ENCODE assay signal across 8 cellular contexts in the genomic region with DNA sequence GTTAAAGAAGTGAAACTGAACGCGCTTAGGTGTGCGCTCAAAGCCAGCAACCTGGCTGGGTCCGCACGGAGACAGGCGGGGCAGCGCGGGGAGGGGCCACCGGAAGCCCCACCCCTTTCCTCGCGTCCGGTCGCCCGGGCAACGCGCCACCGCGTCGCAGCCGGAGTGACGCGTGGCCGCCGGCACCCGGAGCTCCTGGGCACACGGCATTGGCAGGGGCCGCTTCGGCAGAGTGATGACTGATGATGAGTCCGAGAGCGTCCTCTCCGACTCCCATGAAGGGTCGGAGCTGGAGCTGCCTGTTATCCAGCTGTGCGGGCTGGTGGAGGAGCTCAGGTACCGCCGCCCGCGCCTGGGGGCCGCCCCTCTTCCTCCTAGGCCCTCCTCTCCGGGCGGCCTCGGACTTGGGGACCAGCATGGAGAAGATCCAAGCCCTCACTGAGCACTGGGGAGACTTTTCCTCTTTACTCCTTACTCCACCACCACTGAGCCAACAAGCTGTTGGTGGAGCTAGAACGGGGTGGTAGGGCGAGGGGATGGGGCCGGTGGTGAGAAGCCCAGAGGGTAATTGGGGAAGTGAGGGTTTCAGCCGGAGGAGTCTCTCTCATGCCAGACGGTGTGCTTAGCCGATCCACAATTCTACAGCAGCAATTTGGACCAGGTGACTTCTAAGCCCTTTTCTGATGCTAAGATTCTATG. TPM values are rescaled to one million over a fixed set of nuclear protein-coding genes. Genes with fewer than 3 reads are reported as not detected.
DNase-seq lines count a peak whose midpoint lies in the region; ATAC-seq, FAIRE-seq and TF ChIP-seq lines count a peak whose summit lies in the region.

No MANE protein-coding gene starts in this region.

- ATAC-seq in GM18867 (IDR thresholded peaks at IDR 0.05; ENCODE audit: unreplicated experiment) (peak; percentile 86), HG03066 (IDR thresholded peaks at IDR 0.05; ENCODE audit: low read depth, unreplicated experiment) (peak; percentile 86), HepG2 (peak; percentile 94)
- ATAC-seq in activated CD4-positive, alpha-beta T cell treated with anti-CD3 and anti-CD28 coated beads for 36 hours: peak; percentile 98

- H3K4me3 ChIP-seq in coronary artery (peak overlapping the region; percentile 80), HepG2 (replicated peaks in 1 of 3; ENCODE audit: insufficient read depth in 1 of 3, low read depth in 2 of 3, low read length in 3 of 3) (peak overlapping the region; percentile 61 to 79 (median 65); a peak in 5 of 6 replicates)

- DNase-seq in AG08396 (ENCODE audit: low spot score): peak; percentile 94
- peak; percentile 60 for DNase-seq in NCI-H226
- DNase-seq in activated CD4-positive, alpha-beta T cell treated with anti-CD3 and anti-CD28 coated beads for 36 hours: peak; percentile 92
- peak; percentile 83 for DNase-seq in coronary artery (ENCODE audit: low spot score)
- peak; percentile 63 for DNase-seq in HepG2 (ENCODE audit: low spot score)
- peak; percentile 74 for DNase-seq in stimulated activated CD4-positive, alpha-beta T cell treated with anti-CD3 and anti-CD28 coated beads, Interleukin-2, amount 100 ng/mL, for 4 hours (ENCODE audit: low read depth)

- WGBS in HepG2 (ENCODE audit: low lambda C conversion rate): 4% methylated on average over 23 of the region's 47 CpGs

- no peaks in the 10 kb centered on the region for H3K36me3 Mint-ChIP-seq in activated CD4-positive, alpha-beta T cell treated with anti-CD3 and anti-CD28 coated beads for 36 hours (ENCODE audit: low read depth)

- no peak for TF ChIP-seq EP300 in HepG2 (IDR thresholded peaks at IDR 0.05; ENCODE audit: low read depth in 2 of 2, low read length in 2 of 2)
- peak; percentile 25; the same call in 1 of the 2 replicates for TF ChIP-seq EP300 in HepG2 (CRISPR knock-in tag; IDR thresholded peaks at IDR 0.05; ENCODE audit: borderline replicate concordance)

- H3K79me2 ChIP-seq in HepG2 (ENCODE audit: insufficient read depth, low read length): no peaks in the 10 kb centered on the region

- H3K27me3 ChIP-seq in HepG2 (ENCODE audit: control insufficient read depth in 1 of 2, insufficient read depth in 2 of 2, low read length in 2 of 2): peaks cover 2 to 14% of the 10 kb centered on the region in 2 experiments; a peak in 2 of 5 replicates

- H3K27me3 Mint-ChIP-seq in activated CD4-positive, alpha-beta T cell treated with anti-CD3 and anti-CD28 coated beads for 36 hours: no peaks in the 10 kb centered on the region

- H3K4me1 Mint-ChIP-seq in activated CD4-positive, alpha-beta T cell treated with anti-CD3 and anti-CD28 coated beads for 36 hours: peaks cover 8% of the 10 kb centered on the region

- no peak for TF ChIP-seq CTCF in coronary artery (IDR thresholded peaks at IDR 0.05)
- TF ChIP-seq CTCF in HepG2 (CRISPR knock-in tag; IDR thresholded peaks at IDR 0.05): 0 out of 2 replicates have a peak, but pooled peaks have one; percentile 2

- intact Hi-C loops in activated CD4-positive, alpha-beta T cell treated with anti-CD3 and anti-CD28 coated beads for 36 hours (cut with DNase I, micrococcal nuclease): loop anchor here (1.0 to 5.0 kb wide), 11 partner anchors 14 to 714 kb away; a partner anchor contains a TSS
- intact Hi-C loops in HepG2 (cut with micrococcal nuclease; ENCODE audit: unreplicated experiment): no loop called here

- no peak for TF ChIP-seq RAD21 in HepG2 (CRISPR knock-in tag; IDR thresholded peaks at IDR 0.05)

- in situ Hi-C loops in HepG2 (cut with HindIII; ENCODE audit: extremely low pct_ligation_motif_present, low pct_unique_long_range_greater_than_20kb): no loop called here

- POLR2A ChIA-PET in activated CD4-positive, alpha-beta T cell treated with anti-CD3 and anti-CD28 coated beads for 36 hours (lab: Charles Lee): interaction anchor here (0.8 to 1.2 kb wide), 3 partner anchors 120 to 202 kb away, joined by 3 to 7 read pairs (median 3); a partner anchor contains a TSS
- POLR2A ChIA-PET in HepG2 (lab: Yijun Ruan, JAX): interaction anchor here (1.0 kb wide), 1 partner anchor 121 kb away, joined by 3 read pairs; a partner anchor contains a TSS

- H3K9ac ChIP-seq in HepG2 (ENCODE audit: insufficient read depth, low read depth, low read length): peak overlapping the region; percentile 35; the same call in 1 of the 2 replicates

- H4K20me1 ChIP-seq in HepG2 (ENCODE audit: insufficient read depth, low read length): no peaks in the 10 kb centered on the region

- no peaks in the 10 kb centered on the region for H3K9me3 ChIP-seq in HepG2 (ENCODE audit: low read length)

- H3K27ac ChIP-seq in coronary artery (peak overlapping the region; percentile 65 to 66), HepG2 (ENCODE audit: extremely low read length, insufficient read depth, low read length) (no peak overlapping the region)

- TF ChIP-seq POLR2A in HepG2 (IDR thresholded peaks at IDR 0.05; ENCODE audit: insufficient read depth in 1 of 2, low read depth in 2 of 2, low read length in 2 of 2): peak in 1 of 2 experiments; percentile 46; a peak in 1 of 4 replicates

- peaks cover 8% of the 10 kb centered on the region for H3K4me1 ChIP-seq in HepG2 (ENCODE audit: insufficient read depth, low read length)

- H3K27ac Mint-ChIP-seq in activated CD4-positive, alpha-beta T cell treated with anti-CD3 and anti-CD28 coated beads for 36 hours: peak overlapping the region; percentile 85

- peak overlapping the region; percentile 79 for H3K4me2 ChIP-seq in HepG2 (ENCODE audit: low read depth, low read length)

- BruUV-seq in HepG2 (replicated peaks; lab: Mats Ljungman, UMichigan): no TSS peak

- peak; percentile 23 for FAIRE-seq in HepG2 (lab: Jason Lieb, UNC)

- peak overlapping the region; percentile 81 for H3K4me3 Mint-ChIP-seq in activated CD4-positive, alpha-beta T cell treated with anti-CD3 and anti-CD28 coated beads for 36 hours

- no peaks in the 10 kb centered on the region for H3K36me3 ChIP-seq in HepG2 (replicated peaks in 1 of 2; ENCODE audit: control insufficient read depth in 1 of 2, insufficient read depth in 2 of 2, low read length in 2 of 2)

- H3K9me3 Mint-ChIP-seq in activated CD4-positive, alpha-beta T cell treated with anti-CD3 and anti-CD28 coated beads for 36 hours (ENCODE audit: low read depth): no peaks in the 10 kb centered on the region

- H2AFZ ChIP-seq in HepG2 (ENCODE audit: low read length): no peak overlapping the region

- CTCF ChIA-PET in activated CD4-positive, alpha-beta T cell treated with anti-CD3 and anti-CD28 coated beads for 36 hours (lab: Charles Lee): interaction anchor here (0.6 to 1.4 kb wide), 15 partner anchors 14 to 559 kb away, joined by 3 to 6 read pairs (median 3); a partner anchor contains a TSS
- CTCF ChIA-PET in HepG2 (lab: Yijun Ruan, JAX; ENCODE audit: low intra/inter-chr PET ratio, low total read pairs): no interaction called here

RNA-seq across cellular contexts. Expression of a gene that starts 44.9 kb away (rescaled TPM):
- not detected for total RNA-seq in activated CD4-positive, alpha-beta T cell treated with anti-CD3 and anti-CD28 coated beads for 36 hours
- not detected in 2 replicates for total RNA-seq in HepG2 (2016; rRNA removed; fragmentation: Illumina TruSeq; extraction: Trizol)
- total RNA-seq in HepG2 (2016; cell fraction: cytosol; rRNA removed; fragmentation: Illumina TruSeq; extraction: Trizol; ENCODE audit: low read depth): not detected in 2 replicates
- not detected in 2 replicates for total RNA-seq in HepG2 (2016; cell fraction: insoluble cytoplasmic fraction; rRNA removed; fragmentation: Illumina TruSeq; extraction: Trizol)
- not detected in 2 replicates for total RNA-seq in HepG2 (2016; cell fraction: membrane; rRNA removed; fragmentation: Illumina TruSeq; extraction: Trizol)
- total RNA-seq in HepG2 (2016; cell fraction: nucleus; rRNA removed; fragmentation: Illumina TruSeq; extraction: Trizol): not detected in 2 replicates
- not detected in 2 replicates for polyA plus RNA-seq in HepG2 (2011; rRNA removed)
- polyA plus RNA-seq in HepG2 (2011; cell fraction: cytosol; rRNA removed): not detected in 2 replicates
- not detected in 2 replicates for polyA plus RNA-seq in HepG2 (2011; cell fraction: nucleus; rRNA removed)
- not detected in 2 replicates for polyA plus RNA-seq in HepG2 (2012)
- not detected in 2 replicates for polyA plus RNA-seq in HepG2 (2016; cell fraction: cytosol; fragmentation: Illumina TruSeq; extraction: Trizol; ENCODE audit: low read depth)
- not detected in 2 replicates for polyA plus RNA-seq in HepG2 (2016; cell fraction: insoluble cytoplasmic fraction; fragmentation: Illumina TruSeq; extraction: Trizol; ENCODE audit: low read depth)
- polyA plus RNA-seq in HepG2 (2016; cell fraction: membrane; fragmentation: Illumina TruSeq; extraction: Trizol; ENCODE audit: low read depth): not detected in 2 replicates
- not detected in 2 replicates for polyA plus RNA-seq in HepG2 (2016; cell fraction: nucleus; fragmentation: Illumina TruSeq; extraction: Trizol; ENCODE audit: insufficient read depth, low read depth)
- not detected in 2 replicates for polyA minus RNA-seq in HepG2 (2011; rRNA and poly(A)+ RNA removed; ENCODE audit: low replicate concordance)
- not detected in 2 replicates for polyA minus RNA-seq in HepG2 (2011; cell fraction: cytosol; rRNA and poly(A)+ RNA removed)
- polyA minus RNA-seq in HepG2 (2011; cell fraction: nucleus; rRNA and poly(A)+ RNA removed): not detected in 2 replicates

RNA-seq across cellular contexts. Expression of a gene that starts 52.0 kb away (rescaled TPM):
- 10 to 100 TPM; 85.9 to 92.2 TPM for total RNA-seq in activated CD4-positive, alpha-beta T cell treated with anti-CD3 and anti-CD28 coated beads for 36 hours
- 46.4 and 75.8 TPM in 2 replicates for total RNA-seq in HepG2 (2016; rRNA removed; fragmentation: Illumina TruSeq; extraction: Trizol)
- 7.9 and 10.0 TPM in 2 replicates for total RNA-seq in HepG2 (2016; cell fraction: cytosol; rRNA removed; fragmentation: Illumina TruSeq; extraction: Trizol; ENCODE audit: low read depth)
- 45.9 and 69.7 TPM in 2 replicates for total RNA-seq in HepG2 (2016; cell fraction: insoluble cytoplasmic fraction; rRNA removed; fragmentation: Illumina TruSeq; extraction: Trizol)
- 48.2 and 51.0 TPM in 2 replicates for total RNA-seq in HepG2 (2016; cell fraction: membrane; rRNA removed; fragmentation: Illumina TruSeq; extraction: Trizol)
- total RNA-seq in HepG2 (2016; cell fraction: nucleus; rRNA removed; fragmentation: Illumina TruSeq; extraction: Trizol): 55.1 and 62.2 TPM in 2 replicates
- polyA plus RNA-seq in HepG2 (2011; rRNA removed): 48.0 and 56.9 TPM in 2 replicates
- 41.5 and 54.0 TPM in 2 replicates for polyA plus RNA-seq in HepG2 (2011; cell fraction: cytosol; rRNA removed)
- polyA plus RNA-seq in HepG2 (2011; cell fraction: nucleus; rRNA removed): 27.7 and 32.7 TPM in 2 replicates
- polyA plus RNA-seq in HepG2 (2012): 83.1 and 84.5 TPM in 2 replicates
- 16.6 and 17.4 TPM in 2 replicates for polyA plus RNA-seq in HepG2 (2016; cell fraction: cytosol; fragmentation: Illumina TruSeq; extraction: Trizol; ENCODE audit: low read depth)
- 76.7 and 84.0 TPM in 2 replicates for polyA plus RNA-seq in HepG2 (2016; cell fraction: insoluble cytoplasmic fraction; fragmentation: Illumina TruSeq; extraction: Trizol; ENCODE audit: low read depth)
- polyA plus RNA-seq in HepG2 (2016; cell fraction: membrane; fragmentation: Illumina TruSeq; extraction: Trizol; ENCODE audit: low read depth): 43.1 and 47.3 TPM in 2 replicates
- polyA plus RNA-seq in HepG2 (2016; cell fraction: nucleus; fragmentation: Illumina TruSeq; extraction: Trizol; ENCODE audit: insufficient read depth, low read depth): 77.0 and 77.7 TPM in 2 replicates
- 80.3 and 103 TPM in 2 replicates for polyA minus RNA-seq in HepG2 (2011; rRNA and poly(A)+ RNA removed; ENCODE audit: low replicate concordance)
- polyA minus RNA-seq in HepG2 (2011; cell fraction: cytosol; rRNA and poly(A)+ RNA removed): 85.8 and 89.6 TPM in 2 replicates
- 57.7 and 65.4 TPM in 2 replicates for polyA minus RNA-seq in HepG2 (2011; cell fraction: nucleus; rRNA and poly(A)+ RNA removed)
